ENCODE assay signal across 1 cellular context in the genomic region with DNA sequence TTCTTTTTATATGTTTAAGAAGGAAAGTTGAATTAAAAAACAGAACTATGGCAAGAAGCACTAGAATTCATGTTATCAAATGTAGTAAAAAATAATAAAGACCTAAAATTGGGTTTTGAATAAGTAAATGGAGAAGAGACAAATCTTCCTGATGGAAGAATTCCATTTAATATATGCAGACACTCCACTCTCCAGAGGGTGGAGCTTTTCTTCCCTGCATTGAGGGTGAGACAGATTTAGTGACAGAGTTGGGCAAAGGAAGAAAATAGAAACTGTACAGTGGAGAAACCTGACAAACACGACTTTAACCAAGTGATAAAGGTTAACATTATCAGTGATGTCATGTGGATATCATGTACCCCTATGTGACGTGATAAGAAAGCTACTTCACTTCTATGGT.
TF ChIP-seq lines count a peak whose summit lies in the region.

No MANE protein-coding gene starts in this region.

TF ChIP-seq in IMR-90, 13 proteins besides CTCF, POLR2A, EP300 and RAD21 (continued from another document):
- TF ChIP-seq MXI1 (IDR thresholded peaks at IDR 0.05; ENCODE audit: borderline replicate concordance, low read depth, low read length) (no peak), MAFK (IDR thresholded peaks at IDR 0.05; ENCODE audit: low read depth, low read length) (no peak)
